Comparison of ENCODE assay signal across 8 cellular contexts in genomic region chr2:24021122-24021998, GRCh38. TPM values are rescaled to one million over a fixed set of nuclear protein-coding genes. Genes with fewer than 3 reads are reported as not detected.
DNase-seq lines count a peak whose midpoint lies in the region; ATAC-seq and TF ChIP-seq lines count a peak whose summit lies in the region.

No MANE protein-coding gene starts in this region.

- intact Hi-C loops in gastrocnemius medialis (cut with DNase I; ENCODE audit: low total_unique reads) = no loop called here

- no peak for ATAC-seq in gastrocnemius medialis

- H3K27me3 ChIP-seq in gastrocnemius medialis = no peaks in the 10 kb centered on the region

- no peaks in the 10 kb centered on the region for H3K27me3 Mint-ChIP-seq in nephron progenitor cell (ENCODE audit: low read depth, poor library complexity)

- H3K36me3 ChIP-seq in gastrocnemius medialis = peaks cover 0 to 14% of the 10 kb centered on the region in 2 donors

- peaks cover 8% of the 10 kb centered on the region for H3K36me3 Mint-ChIP-seq in nephron progenitor cell (ENCODE audit: low read depth)

- peak overlapping the region; percentile 62 for H3K27ac Mint-ChIP-seq in nephron progenitor cell

- H3K4me3 ChIP-seq in astrocyte of the spinal cord (ENCODE audit: low read depth, low read length) (no peak overlapping the region), gastrocnemius medialis (no peak overlapping the region)

- no peak for TF ChIP-seq POLR2A in gastrocnemius medialis (IDR thresholded peaks at IDR 0.05)

- in situ Hi-C loops in KBM-7 (cut with MboI; ENCODE audit: low pct_unique_long_range_greater_than_20kb, low sequenced_read_pairs) = no loop called here
- in situ Hi-C loops in astrocyte of the spinal cord (cut with HindIII; ENCODE audit: low sequenced_read_pairs) = no loop called here
- in situ Hi-C loops in gastrocnemius medialis (cut with MboI; ENCODE audit: low sequenced_read_pairs in 4 of 4) = no loop called here

- no peaks in the 10 kb centered on the region for H3K9me3 Mint-ChIP-seq in nephron progenitor cell

- H3K9me3 ChIP-seq in gastrocnemius medialis = no peaks in the 10 kb centered on the region

- no peaks in the 10 kb centered on the region for H3K4me1 ChIP-seq in gastrocnemius medialis

- TF ChIP-seq CTCF in astrocyte of the spinal cord (IDR thresholded peaks at IDR 0.05; ENCODE audit: low read depth, low read length) = peak; percentile 20
- TF ChIP-seq CTCF in nephron progenitor cell (IDR thresholded peaks at IDR 0.05) = peak; percentile 12
- TF ChIP-seq CTCF in gastrocnemius medialis (IDR thresholded peaks at IDR 0.05 in 4 of 5, conservative IDR thresholded peaks at IDR 0.05 in 1 of 5) = no peak

- H3K4me1 Mint-ChIP-seq in nephron progenitor cell = peaks cover under 1% of the 10 kb centered on the region

- DNase-seq in ELF-1 (ENCODE audit: low read depth, low spot score) (peak; percentile 70), KBM-7 (peak; percentile 52), astrocyte of the spinal cord (ENCODE audit: low read depth, low spot score) (no peak), nephron progenitor cell (no peak), NCI-H187 (lab: John Stamatoyannopoulos, UW) (no peak), gastrocnemius medialis (no peak), superior temporal gyrus (ENCODE audit: extremely low spot score) (no peak), NCI-H1092 treated with DMSO at 0.1 percent for 48 hours (lab: John Stamatoyannopoulos, UW) (no peak)

- no peak overlapping the region for H3K27ac ChIP-seq in gastrocnemius medialis

- H3K4me3 Mint-ChIP-seq in nephron progenitor cell = no peak overlapping the region

RNA-seq across cellular contexts. Expression of gene MFSD2B, which starts 11.5 kb away (rescaled TPM):
- not detected for total RNA-seq in gastrocnemius medialis

RNA-seq across cellular contexts. Expression of gene WDCP, which starts 25.8 kb away (rescaled TPM):
- 1 to 10 TPM; 4.8 to 8.4 (median 8.3) TPM for total RNA-seq in gastrocnemius medialis

RNA-seq across cellular contexts. Expression of gene FKBP1B, which starts 28.2 kb away (rescaled TPM):
- total RNA-seq in gastrocnemius medialis = 1 to 10 TPM in 2 of 4 donors, under 1 TPM in 1, not detected in 1; 0.91 to 2.9 (median 1.5) TPM

RNA-seq across cellular contexts. Expression of gene SF3B6, which starts 54.8 kb away (rescaled TPM):
- 10 to 100 TPM; 55.2 to 88.1 (median 70.5) TPM for total RNA-seq in gastrocnemius medialis

Comparison
In these comparisons a context has a peak if more than half of its experiments do, and no peak if none do; other contexts are left out.
1. DNase-seq: peak in ELF-1 (single experiment) and KBM-7 (single experiment); none in astrocyte of the spinal cord (single experiment), nephron progenitor cell (single experiment), NCI-H187 (0 of 2), gastrocnemius medialis (0 of 2), superior temporal gyrus (single experiment) and NCI-H1092 treated with DMSO at 0.1 percent for 48 hours (single experiment).
2. CTCF ChIP-seq: peak in astrocyte of the spinal cord (single experiment) and nephron progenitor cell (single experiment); none in gastrocnemius medialis (0 of 5).